Comparison of ENCODE assay signal across 28 cellular contexts in the genomic region with DNA sequence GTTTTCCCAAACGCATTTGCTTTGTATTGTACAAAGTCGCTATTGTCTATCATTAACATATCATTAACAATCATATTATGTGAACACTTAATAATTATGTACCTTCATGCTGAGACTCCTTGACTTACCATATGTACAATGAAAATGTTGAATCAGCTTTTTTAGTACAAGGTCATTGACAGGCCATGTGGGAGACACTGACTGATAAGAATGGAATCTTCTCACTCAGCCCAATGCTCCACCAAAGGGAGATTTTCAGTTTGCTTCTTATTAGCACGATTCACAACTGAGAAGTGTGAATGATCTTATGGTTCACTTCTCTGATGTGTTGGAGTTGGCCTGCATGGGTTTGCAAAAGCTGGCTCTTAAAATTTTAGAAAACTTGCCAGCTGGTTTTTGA.
"Had no signal": no experiment of that assay in that cellular context is flagged by ENCODE, and none has a peak within 500 bp of the region (broad histone marks: within the 10 kb centered on the region; RNA-seq: fewer than 3 reads in every experiment).

No MANE protein-coding gene starts in this region.

- H3K9me3 ChIP-seq: MG63 had no signal

- ATAC-seq: activated CD4-positive, alpha-beta T cell treated with anti-CD3 and anti-CD28 coated beads for 36 hours; activated T-helper 17 cell treated with anti-CD3 and anti-CD28 coated beads, Interleukin-2, amount 50 U/mL, for 72 hours; Panc1; Right ventricle myocardium inferior had no signal

- H3K27ac ChIP-seq: breast epithelium, SK-N-MC, WERI-Rb-1 had no signal

- H3K4me3 Mint-ChIP-seq: activated CD4-positive, alpha-beta memory T cell treated with anti-CD3 and anti-CD28 coated beads, Interleukin-2, amount 10 ng/mL, durations not matched to agents 7 days and 5 days; activated CD4-positive, alpha-beta T cell treated with anti-CD3 and anti-CD28 coated beads for 36 hours; activated naive CD4-positive, alpha-beta T cell treated with anti-CD3 and anti-CD28 coated beads for 36 hours; activated naive CD8-positive, alpha-beta T cell treated with anti-CD3 and anti-CD28 coated beads for 36 hours; activated T-helper 17 cell treated with anti-CD3 and anti-CD28 coated beads, Interleukin-2, amount 50 U/mL, for 72 hours had no signal

- H3K36me3 Mint-ChIP-seq: activated naive CD8-positive, alpha-beta T cell treated with anti-CD3 and anti-CD28 coated beads for 36 hours had no signal

- H3K4me3 ChIP-seq: breast epithelium, MG63, SK-N-MC had no signal

- H3K27ac Mint-ChIP-seq: activated CD4-positive, alpha-beta memory T cell treated with anti-CD3 and anti-CD28 coated beads, Interleukin-2, amount 10 ng/mL, durations not matched to agents 7 days and 5 days; activated CD4-positive, alpha-beta T cell treated with anti-CD3 and anti-CD28 coated beads for 36 hours; activated naive CD4-positive, alpha-beta T cell treated with anti-CD3 and anti-CD28 coated beads for 36 hours; activated naive CD8-positive, alpha-beta T cell treated with anti-CD3 and anti-CD28 coated beads for 36 hours; activated T-helper 17 cell treated with anti-CD3 and anti-CD28 coated beads, Interleukin-2, amount 50 U/mL, for 72 hours had no signal

- DNase-seq: activated CD4-positive, alpha-beta memory T cell treated with anti-CD3 and anti-CD28 coated beads, Interleukin-2, amount 10 ng/mL, durations not matched to agents 7 days and 5 days; activated CD4-positive, alpha-beta T cell treated with anti-CD3 and anti-CD28 coated beads for 36 hours; activated CD4-positive, alpha-beta T cell treated with anti-CD3 and anti-CD28 coated beads, Interleukin-2, amount 50 U/mL, for 1 hour; activated gamma-delta T cell; activated naive CD4-positive, alpha-beta T cell treated with anti-CD3 and anti-CD28 coated beads for 36 hours; activated naive CD8-positive, alpha-beta T cell treated with anti-CD3 and anti-CD28 coated beads for 36 hours; activated T-cell treated with anti-CD3 and anti-CD28 coated beads for 4 hours; activated T-cell treated with anti-CD3 and anti-CD28 coated beads, Interleukin-2, amount 50 U/mL, for 48 hours; anterior cingulate cortex; MG63; MV-4-11; NCI-H1092 treated with DMSO at 0.1 percent for 48 hours; NCI-H1417 treated with DMSO at 0.1 percent for 48 hours; NCI-H1694; NCI-H2029; NCI-H345; NCI-H510A; NCI-H526 treated with DMSO at 0.1 percent for 48 hours; NK-92 treated with Interleukin-12 subunit alpha and Interleukin-12 subunit beta, amount 100 ng/mL, for 24 hours; OCI-M1; RPMI8226; T-helper 1 cell; WERI-Rb-1 had no signal

- H3K4me1 Mint-ChIP-seq: activated CD4-positive, alpha-beta memory T cell treated with anti-CD3 and anti-CD28 coated beads, Interleukin-2, amount 10 ng/mL, durations not matched to agents 7 days and 5 days; activated CD4-positive, alpha-beta T cell treated with anti-CD3 and anti-CD28 coated beads for 36 hours; activated naive CD8-positive, alpha-beta T cell treated with anti-CD3 and anti-CD28 coated beads for 36 hours; activated T-helper 17 cell treated with anti-CD3 and anti-CD28 coated beads, Interleukin-2, amount 50 U/mL, for 72 hours had no signal

- H3K36me3 ChIP-seq: breast epithelium, MG63, WERI-Rb-1 had no signal

- H3K27me3 ChIP-seq: breast epithelium, MG63 had no signal

- H3K9me3 Mint-ChIP-seq: activated naive CD4-positive, alpha-beta T cell treated with anti-CD3 and anti-CD28 coated beads for 36 hours; activated naive CD8-positive, alpha-beta T cell treated with anti-CD3 and anti-CD28 coated beads for 36 hours had no signal

- H3K4me1 ChIP-seq: breast epithelium had no signal

- H3K27me3 Mint-ChIP-seq: activated CD4-positive, alpha-beta memory T cell treated with anti-CD3 and anti-CD28 coated beads, Interleukin-2, amount 10 ng/mL, durations not matched to agents 7 days and 5 days; activated CD4-positive, alpha-beta T cell treated with anti-CD3 and anti-CD28 coated beads for 36 hours; activated T-helper 17 cell treated with anti-CD3 and anti-CD28 coated beads, Interleukin-2, amount 50 U/mL, for 72 hours had no signal
